In the genomic region with DNA sequence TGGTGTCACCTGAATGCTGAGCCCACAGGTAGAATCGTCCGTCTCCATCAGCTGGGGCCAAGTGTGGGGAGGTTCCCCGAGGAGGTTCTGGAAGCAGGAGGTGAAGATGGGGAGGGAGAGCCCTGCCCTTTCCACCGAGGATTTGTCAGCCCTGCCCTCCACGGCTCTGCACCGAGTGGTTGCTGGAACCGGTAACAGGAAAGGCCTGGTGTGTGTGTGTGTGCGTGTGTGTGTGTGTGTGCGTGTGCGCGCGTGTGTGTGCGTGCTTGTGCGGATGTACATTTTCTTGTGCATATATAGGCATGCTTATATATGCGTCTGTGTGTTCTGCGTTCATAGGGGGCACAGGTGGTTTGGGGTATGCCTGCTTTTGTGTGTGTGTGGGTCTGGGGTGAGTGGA, we compare ENCODE assay signal across 9 cellular contexts. TPM values are rescaled to one million over a fixed set of nuclear protein-coding genes. Genes with fewer than 3 reads are reported as not detected.
DNase-seq lines count a peak whose midpoint lies in the region; ATAC-seq, FAIRE-seq and TF ChIP-seq lines count a peak whose summit lies in the region.
"Had no signal": no experiment of that assay in that cellular context is flagged by ENCODE, and none has a peak within 500 bp of the region (broad histone marks: within the 10 kb centered on the region; RNA-seq: fewer than 3 reads in every experiment).

No MANE protein-coding gene starts in this region.

- in situ Hi-C loops in IMR-90 (cut with MboI; ENCODE audit: low sequenced_read_pairs) = loop anchor here (5.0 to 10.0 kb wide), 2 partner anchors 163 to 305 kb away; partner anchors contain the start of gene CAPZB

- H3K23ac ChIP-seq in IMR-90 (ENCODE audit: low read depth, low read length) (no peak overlapping the region), mesendoderm (ENCODE audit: low read length) (no peak overlapping the region)

- TF ChIP-seq RAD21 in IMR-90 (IDR thresholded peaks at IDR 0.05; ENCODE audit: low read length) = no peak

- peaks cover 9% of the 10 kb centered on the region for H3K27me3 Mint-ChIP-seq in activated CD8-positive, alpha-beta T cell treated with anti-CD3 and anti-CD28 coated beads, Interleukin-2, amount 10 ng/mL, durations not matched to agents 7 days and 5 days (ENCODE audit: low read depth)

- H2AK9ac ChIP-seq in IMR-90 (replicated peaks; ENCODE audit: low read depth, low read length, poor library complexity) = no peak overlapping the region

- H4K20me1 ChIP-seq in IMR-90 (ENCODE audit: insufficient read depth, low read length) = peaks cover 44% of the 10 kb centered on the region
- H4K20me1 ChIP-seq in fibroblast of lung (ENCODE audit: control insufficient read depth, extremely low read depth, insufficient read depth, low read length) = no peaks in the 10 kb centered on the region

- H3K27ac Mint-ChIP-seq in activated CD8-positive, alpha-beta T cell treated with anti-CD3 and anti-CD28 coated beads, Interleukin-2, amount 10 ng/mL, durations not matched to agents 7 days and 5 days = peak overlapping the region; percentile 4

- POLR2A ChIA-PET in IMR-90 (lab: Charles Lee; ENCODE audit: unreplicated experiment) = no interaction called here
- POLR2A ChIA-PET in activated CD8-positive, alpha-beta T cell treated with anti-CD3 and anti-CD28 coated beads, Interleukin-2, amount 10 ng/mL, durations not matched to agents 7 days and 5 days (lab: Charles Lee) = interaction anchor here (0.6 to 2.1 kb wide), 3 partner anchors 50 to 453 kb away, joined by 3 to 11 read pairs (median 6); a partner anchor contains a TSS

- peaks cover 71% of the 10 kb centered on the region for H3K79me2 ChIP-seq in fibroblast of lung (ENCODE audit: control insufficient read depth, insufficient read depth, low read length)
- H3K79me2 ChIP-seq in mesendoderm (ENCODE audit: control insufficient read depth, insufficient read depth, low read length) = no peaks in the 10 kb centered on the region

- no peak overlapping the region for H2BK20ac ChIP-seq in IMR-90 (ENCODE audit: low read depth, low read length)

- H3K4me3 ChIP-seq in IMR-90 (ENCODE audit: insufficient read depth, low read depth, low read length) = no peak overlapping the region
- H3K4me3 ChIP-seq in fibroblast of lung (replicated peaks in 1 of 4; ENCODE audit: control extremely low read depth in 1 of 4, insufficient read depth in 1 of 4, low read depth in 3 of 4, low read length in 4 of 4) = peak overlapping the region in 2 of 4 experiments; percentile 78 to 88
- H3K4me3 ChIP-seq in stomach = peak overlapping the region; percentile 22 to 77 (median 73)
- H3K4me3 ChIP-seq in mesendoderm (ENCODE audit: low read length) = no peak overlapping the region

- no peak overlapping the region for H3K14ac ChIP-seq in IMR-90 (replicated peaks; ENCODE audit: low read depth, low read length)

- H3K4ac ChIP-seq in IMR-90 (ENCODE audit: low read depth, low read length) (no peak overlapping the region), mesendoderm (ENCODE audit: low read depth, low read length) (no peak overlapping the region)

- H2BK5ac ChIP-seq in IMR-90 (ENCODE audit: low read depth, low read length, poor library complexity, severe bottlenecking) = no peak overlapping the region
- H2BK5ac ChIP-seq in mesendoderm (ENCODE audit: low read length) = no peak overlapping the region

- no TSS peak for BruUV-seq in IMR-90 (replicated peaks; lab: Mats Ljungman, UMichigan)

- H4K5ac ChIP-seq in IMR-90 (ENCODE audit: low read depth, low read length) (no peak overlapping the region), mesendoderm (ENCODE audit: low read length) (no peak overlapping the region)

- H2AK5ac ChIP-seq in IMR-90 (ENCODE audit: low read depth, low read length) (no peak overlapping the region), mesendoderm (ENCODE audit: low read length) (no peak overlapping the region)

- H3K27ac ChIP-seq in IMR-90 (ENCODE audit: insufficient read depth, low read length) = no peak overlapping the region
- peak overlapping the region; percentile 11 for H3K27ac ChIP-seq in fibroblast of lung (ENCODE audit: insufficient read depth, low read length)
- H3K27ac ChIP-seq in stomach = peak overlapping the region; percentile 14 to 96 (median 89)
- no peak overlapping the region for H3K27ac ChIP-seq in mesendoderm (ENCODE audit: low read depth, low read length)

- TF ChIP-seq EP300 in stomach (IDR thresholded peaks at IDR 0.05) = no peak

- H3K27me3 ChIP-seq in IMR-90 (ENCODE audit: control insufficient read depth, insufficient read depth, low read length) (no peaks in the 10 kb centered on the region), fibroblast of lung (ENCODE audit: control insufficient read depth, insufficient read depth, low read length) (no peaks in the 10 kb centered on the region), stomach (peaks cover 0 to 27% (median 0%) of the 10 kb centered on the region in 3 donors), mesendoderm (ENCODE audit: insufficient read depth, low read length, poor library complexity) (peaks cover 7% of the 10 kb centered on the region)

- H3K36me3 ChIP-seq in IMR-90 (ENCODE audit: control insufficient read depth, insufficient read depth, low read length) = peaks cover 2% of the 10 kb centered on the region; the same call in 1 of the 2 replicates
- peaks cover 1% of the 10 kb centered on the region for H3K36me3 ChIP-seq in fibroblast of lung (ENCODE audit: control insufficient read depth, insufficient read depth, low read length)
- H3K36me3 ChIP-seq in stomach = no peaks in the 10 kb centered on the region
- no peaks in the 10 kb centered on the region for H3K36me3 ChIP-seq in mesendoderm (ENCODE audit: control insufficient read depth, insufficient read depth, low read length)

- H3K18ac ChIP-seq in IMR-90 (ENCODE audit: low read depth, low read length) (no peak overlapping the region), mesendoderm (ENCODE audit: low read length) (no peak overlapping the region)

- no peak overlapping the region for H2BK120ac ChIP-seq in IMR-90 (ENCODE audit: low read depth, low read length)
- H2BK120ac ChIP-seq in mesendoderm (ENCODE audit: low read depth, low read length) = no peak overlapping the region

- no peak for TF ChIP-seq CTCF in IMR-90 (conservative IDR thresholded peaks at IDR 0.05; ENCODE audit: low read depth, low read length)
- TF ChIP-seq CTCF in fibroblast of lung (conservative IDR thresholded peaks at IDR 0.05 in 1 of 2, IDR thresholded peaks at IDR 0.05 in 1 of 2; ENCODE audit: low read depth in 1 of 2, low read length in 2 of 2) = no peak
- TF ChIP-seq CTCF in stomach (IDR thresholded peaks at IDR 0.05) = no peak

- no peak overlapping the region for H4K91ac ChIP-seq in IMR-90 (ENCODE audit: insufficient read depth, low read depth, low read length)

- H3K9ac ChIP-seq in IMR-90 (ENCODE audit: low read depth, low read length) (no peak overlapping the region), fibroblast of lung (ENCODE audit: insufficient read depth, low read length) (no peak overlapping the region), mesendoderm (ENCODE audit: low read length) (no peak overlapping the region)

- no peak overlapping the region for H4K8ac ChIP-seq in IMR-90 (ENCODE audit: low read depth in 2 of 2, low read length in 2 of 2)
- H4K8ac ChIP-seq in mesendoderm (ENCODE audit: low read depth, low read length) = no peak overlapping the region

- H3K9me1 ChIP-seq in IMR-90 (ENCODE audit: insufficient read depth, low read length) = no peaks in the 10 kb centered on the region; the same call in 1 of the 2 replicates

- intact Hi-C loops in IMR-90 (cut with micrococcal nuclease) = no loop called here
- intact Hi-C loops in stomach (cut with DNase I; ENCODE audit: low total_unique reads) = loop anchor here (5.0 kb wide), 1 partner anchor 165 kb away; no protein-coding TSS in a partner anchor

- dilution Hi-C loops in IMR-90 (cut with HindIII; ENCODE audit: low sequenced_read_pairs, unreplicated experiment) = no loop called here

- ATAC-seq in IMR-90 (ENCODE audit: low read depth) = no peak
- no peak for ATAC-seq in activated CD8-positive, alpha-beta T cell treated with anti-CD3 and anti-CD28 coated beads, Interleukin-2, amount 10 ng/mL, durations not matched to agents 7 days and 5 days

- H3K4me1 ChIP-seq in IMR-90 (ENCODE audit: control insufficient read depth, insufficient read depth, low read length) (peaks cover 22% of the 10 kb centered on the region; the same call in 1 of the 2 replicates), fibroblast of lung (ENCODE audit: control insufficient read depth, extremely low read depth, insufficient read depth, low read length) (peaks cover 34% of the 10 kb centered on the region), stomach (peaks cover 63 to 87% (median 80%) of the 10 kb centered on the region in 4 donors), mesendoderm (ENCODE audit: control insufficient read depth, low read depth, low read length) (no peaks in the 10 kb centered on the region)

- WGBS in IMR-90 (ENCODE audit: extremely low coverage in 2 of 2, insufficient read length in 1 of 2), 2 experiments = 66% methylated on average over 12 of the region's 16 CpGs; no CpG with 5 or more reads in 1 of the 2 experiments
- WGBS in stomach, 5 donors = 53 to 77% (median 62%) methylated on average over 15 to 16 of the region's 16 CpGs
- no CpG with 5 or more reads among the region's 16 CpGs for WGBS in mesendoderm (ENCODE audit: extremely low coverage, insufficient coverage, low lambda C conversion rate)

- H3K4me3 Mint-ChIP-seq in activated CD8-positive, alpha-beta T cell treated with anti-CD3 and anti-CD28 coated beads, Interleukin-2, amount 10 ng/mL, durations not matched to agents 7 days and 5 days = peak overlapping the region; percentile 15

- H3K36me3 Mint-ChIP-seq in activated CD8-positive, alpha-beta T cell treated with anti-CD3 and anti-CD28 coated beads, Interleukin-2, amount 10 ng/mL, durations not matched to agents 7 days and 5 days (ENCODE audit: low read depth) = peaks cover 2% of the 10 kb centered on the region

- H2AFZ ChIP-seq in IMR-90 (replicated peaks; ENCODE audit: low read length, poor library complexity) = no peak overlapping the region
- H2AFZ ChIP-seq in fibroblast of lung (ENCODE audit: low read length) = no peak overlapping the region

- peaks cover 43% of the 10 kb centered on the region for H3K4me1 Mint-ChIP-seq in activated CD8-positive, alpha-beta T cell treated with anti-CD3 and anti-CD28 coated beads, Interleukin-2, amount 10 ng/mL, durations not matched to agents 7 days and 5 days (ENCODE audit: low read depth)

- no peak overlapping the region for H2BK15ac ChIP-seq in IMR-90 (ENCODE audit: low read depth, low read length)
- H2BK15ac ChIP-seq in mesendoderm (replicated peaks; ENCODE audit: low read depth) = no peak overlapping the region

- H3K9me3 Mint-ChIP-seq in activated CD8-positive, alpha-beta T cell treated with anti-CD3 and anti-CD28 coated beads, Interleukin-2, amount 10 ng/mL, durations not matched to agents 7 days and 5 days (ENCODE audit: insufficient read depth) = no peaks in the 10 kb centered on the region

- H3K79me1 ChIP-seq in IMR-90 (ENCODE audit: low read depth in 1 of 2, low read length in 2 of 2) (peaks cover 4 to 59% of the 10 kb centered on the region in 2 experiments; a peak in 2 of 4 replicates), mesendoderm (ENCODE audit: low read length) (no peaks in the 10 kb centered on the region)

- H3K4me2 ChIP-seq in IMR-90 (ENCODE audit: low read depth, low read length) (peak overlapping the region; percentile 4; the same call in 1 of the 2 replicates), fibroblast of lung (ENCODE audit: extremely low read depth, insufficient read depth, low read length) (peak overlapping the region; percentile 66), mesendoderm (ENCODE audit: low read length) (no peak overlapping the region)

- no peak overlapping the region; the same call in 1 of the 2 replicates for H3K56ac ChIP-seq in IMR-90 (ENCODE audit: extremely low read depth, insufficient read depth, low read length)
- no peak overlapping the region for H3K56ac ChIP-seq in mesendoderm (ENCODE audit: low read length)

- FAIRE-seq in GM12891 (lab: Jason Lieb, UNC) = no peak

- no peaks in the 10 kb centered on the region for H3K9me3 ChIP-seq in IMR-90 (ENCODE audit: control insufficient read depth, insufficient read depth, low read length)
- H3K9me3 ChIP-seq in fibroblast of lung (ENCODE audit: control insufficient read depth, insufficient read depth, low read depth, low read length) = no peaks in the 10 kb centered on the region
- H3K9me3 ChIP-seq in stomach = no peaks in the 10 kb centered on the region

- TF ChIP-seq POLR2A in IMR-90 (IDR thresholded peaks at IDR 0.05; ENCODE audit: low read depth, low read length) = no peak
- TF ChIP-seq POLR2A in stomach (IDR thresholded peaks at IDR 0.05) = no peak
- no peak for TF ChIP-seq POLR2A in GM12891 (IDR thresholded peaks at IDR 0.05; ENCODE audit: low read depth, low read length)

- CTCF ChIA-PET in IMR-90 (lab: Yijun Ruan, JAX) = no interaction called here
- CTCF ChIA-PET in activated CD8-positive, alpha-beta T cell treated with anti-CD3 and anti-CD28 coated beads, Interleukin-2, amount 10 ng/mL, durations not matched to agents 7 days and 5 days (lab: Charles Lee) = interaction anchor here (1.3 to 4.2 kb wide), 6 partner anchors 7 to 303 kb away, joined by 3 to 21 read pairs (median 8); a partner anchor contains a TSS

- no peak for DNase-seq in IMR-90
- peak; percentile 63 for DNase-seq in activated CD8-positive, alpha-beta T cell treated with anti-CD3 and anti-CD28 coated beads, Interleukin-2, amount 10 ng/mL, durations not matched to agents 7 days and 5 days
- DNase-seq in fibroblast of lung (ENCODE audit: low read depth in 2 of 2) = no peak
- no peak for DNase-seq in stomach
- no peak for DNase-seq in NCI-H1694 treated with DMSO at 0.1 percent for 48 hours (lab: John Stamatoyannopoulos, UW)
- DNase-seq in GM12891 (ENCODE audit: insufficient read length, low spot score) = no peak
- DNase-seq in mesendoderm = no peak
- DNase-seq: NCI-H524 had no signal

RNA-seq across cellular contexts. Expression of gene NBL1, which starts 3.5 kb away (rescaled TPM):
- total RNA-seq in IMR-90 (2012; rRNA removed) (12.5 and 14.0 TPM in 2 replicates), fibroblast of lung (103 and 180 TPM in 2 replicates), stomach (100 to 1,000 TPM in 1 of 5 donors, 10 to 100 TPM in 4; 63.2 to 257 (median 83.5) TPM)
- polyA plus RNA-seq in IMR-90 (2012; rRNA removed) (54.2 and 62.7 TPM in 2 replicates), fibroblast of lung (59.3 and 115 TPM in 2 replicates), stomach (100 to 1,000 TPM; 111 to 200 (median 121) TPM)
- 30.4 and 44.0 TPM in 2 replicates for polyA plus RNA-seq in IMR-90 (2012; cell fraction: cytosol; rRNA removed)
- polyA plus RNA-seq in IMR-90 (2012; cell fraction: nucleus; rRNA removed; ENCODE audit: low replicate concordance) = 13.3 and 30.2 TPM in 2 replicates
- total RNA-seq in activated CD8-positive, alpha-beta T cell treated with anti-CD3 and anti-CD28 coated beads, Interleukin-2, amount 10 ng/mL, durations not matched to agents 7 days and 5 days = 10 to 100 TPM; 40.1 TPM
- polyA plus RNA-seq in fibroblast of lung (2012) = 135 and 351 TPM in 2 replicates
- polyA minus RNA-seq in fibroblast of lung (ENCODE audit: low replicate concordance) = 374 and 622 TPM in 2 replicates
- polyA plus RNA-seq in GM12891 (2012; ENCODE audit: low read depth, missing spikeins) = 1.3 TPM
- polyA plus RNA-seq in mesendoderm (2013, experiment 1 of 2) = 4.2 TPM
- 4.6 TPM for polyA plus RNA-seq in mesendoderm (2013, experiment 2 of 2)

RNA-seq across cellular contexts. Expression of gene HTR6, which starts 17.0 kb away (rescaled TPM):
- total RNA-seq in IMR-90 (2012; rRNA removed) = not detected in 2 replicates
- not detected in 2 replicates for polyA plus RNA-seq in IMR-90 (2012; rRNA removed)
- not detected in 2 replicates for polyA plus RNA-seq in IMR-90 (2012; cell fraction: cytosol; rRNA removed)
- 0.08 TPM in 1 of 2 replicates, not detected in the other for polyA plus RNA-seq in IMR-90 (2012; cell fraction: nucleus; rRNA removed; ENCODE audit: low replicate concordance)
- total RNA-seq in activated CD8-positive, alpha-beta T cell treated with anti-CD3 and anti-CD28 coated beads, Interleukin-2, amount 10 ng/mL, durations not matched to agents 7 days and 5 days = not detected
- total RNA-seq in fibroblast of lung = under 0.01 TPM in 1 of 2 replicates, not detected in the other
- polyA plus RNA-seq in fibroblast of lung = 0.02 TPM in 1 of 2 replicates, not detected in the other
- not detected in 2 replicates for polyA plus RNA-seq in fibroblast of lung (2012)
- 0.78 TPM in 1 of 2 replicates, not detected in the other for polyA minus RNA-seq in fibroblast of lung (ENCODE audit: low replicate concordance)
- total RNA-seq in stomach = not detected
- polyA plus RNA-seq in stomach = not detected
- 0.32 TPM for polyA plus RNA-seq in GM12891 (2012; ENCODE audit: low read depth, missing spikeins)
- polyA plus RNA-seq in mesendoderm (2013, experiment 1 of 2) = 0.04 TPM
- polyA plus RNA-seq in mesendoderm (2013, experiment 2 of 2) = 0.03 TPM
- total RNA-seq: M059J had no signal

Comparison
In these comparisons a context has a peak if more than half of its experiments do, and no peak if none do; other contexts are left out.
1. H3K27ac ChIP-seq: peak in fibroblast of lung (single experiment) and stomach (5 of 5); none in IMR-90 (single experiment) and mesendoderm (single experiment).
2. H3K4me3 ChIP-seq: peak in stomach (4 of 4); none in IMR-90 (single experiment) and mesendoderm (single experiment).